Comparison of ENCODE assay signal across 10 cellular contexts in the genomic region with DNA sequence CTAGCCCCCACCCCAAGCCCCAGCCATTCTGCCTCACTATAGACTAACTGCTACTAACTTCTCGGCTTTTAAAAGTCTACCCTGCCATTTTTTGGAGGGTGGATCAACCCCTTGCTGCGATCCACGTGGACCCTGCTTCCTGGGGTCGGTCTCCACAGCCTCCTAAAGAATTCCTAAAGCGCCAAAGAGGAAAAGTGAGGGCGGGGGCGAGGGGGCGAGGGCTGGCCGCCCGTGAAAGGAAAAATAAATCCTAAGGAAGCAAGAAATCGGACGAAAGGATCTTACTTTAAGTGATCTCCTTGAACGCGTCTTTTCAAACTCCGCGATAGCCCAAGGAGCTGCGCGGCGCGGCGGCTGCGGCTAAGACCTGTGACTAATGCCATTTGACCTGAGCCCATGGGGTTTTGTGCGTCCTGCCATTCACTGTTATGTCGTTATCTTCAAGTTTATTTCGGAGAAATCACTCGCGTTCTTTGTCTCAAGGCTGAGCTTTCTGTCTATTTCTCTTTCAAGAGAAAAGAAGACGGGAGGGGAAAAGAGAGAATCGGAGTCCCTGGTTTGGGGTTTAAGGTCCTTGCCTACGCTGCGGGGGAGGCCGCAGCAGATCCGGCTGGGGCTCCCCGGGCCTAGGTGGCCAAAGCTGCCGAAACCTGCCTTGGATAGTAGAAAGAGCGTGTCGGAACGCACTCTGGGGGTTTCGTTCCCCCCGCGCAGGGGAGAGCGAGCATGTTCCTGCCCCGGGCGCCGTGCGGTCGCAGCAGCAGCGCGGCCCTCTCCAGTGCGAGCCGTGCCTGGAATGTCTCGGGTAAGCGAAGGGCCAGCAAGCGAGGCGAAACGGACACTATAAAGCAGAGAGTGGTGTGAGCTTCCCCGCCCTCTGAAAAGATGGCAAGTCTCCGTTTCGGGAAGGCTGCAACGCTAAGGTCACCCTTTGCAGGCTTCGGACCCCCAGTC. TPM values are rescaled to one million over a fixed set of nuclear protein-coding genes. Genes with fewer than 3 reads are reported as not detected.
DNase-seq lines count a peak whose midpoint lies in the region; ATAC-seq, FAIRE-seq and TF ChIP-seq lines count a peak whose summit lies in the region.
"Had no signal": no experiment of that assay in that cellular context is flagged by ENCODE, and none has a peak within 500 bp of the region (broad histone marks: within the 10 kb centered on the region; RNA-seq: fewer than 3 reads in every experiment).

No MANE protein-coding gene starts in this region.

- peaks cover 5% of the 10 kb centered on the region for H3K4me1 Mint-ChIP-seq in CD14-positive monocyte

- CTCF ChIA-PET in HepG2 (lab: Yijun Ruan, JAX; ENCODE audit: low intra/inter-chr PET ratio, low total read pairs), result no interaction called here

- WGBS in HepG2 (ENCODE audit: low lambda C conversion rate), result 45% methylated on average over 35 of the region's 61 CpGs
- 6 to 10% methylated on average over 2 to 60 of the region's 61 CpGs for WGBS in transverse colon (ENCODE audit: low coverage in 1 of 2), 2 donors

- peak; percentile 30 for DNase-seq in stimulated activated CD4-positive, alpha-beta T cell treated with anti-CD3 and anti-CD28 coated beads, Interleukin-15, amount 100 ng/mL, for 24 hours
- DNase-seq in stimulated activated CD4-positive, alpha-beta T cell treated with anti-CD3 and anti-CD28 coated beads, Interleukin-1b, Interleukin-23, amount 100 ng/mL, for 48 hours, result no peak
- DNase-seq in brain microvascular endothelial cell (peak; percentile 12), HepG2 (ENCODE audit: low spot score) (no peak), vagina (ENCODE audit: extremely low spot score in 2 of 2) (no peak), transverse colon (no peak), CD14-positive monocyte (ENCODE audit: low spot score) (no peak)
- DNase-seq: NCI-H2029 treated with DMSO at 0.1 percent for 48 hours had no signal

- no peaks in the 10 kb centered on the region for H3K79me2 ChIP-seq in HepG2 (ENCODE audit: insufficient read depth, low read length)

- H3K36me3 Mint-ChIP-seq in CD14-positive monocyte, result peaks cover 0 to 3% of the 10 kb centered on the region in 2 donors

- no peak for TF ChIP-seq EP300 in HepG2 (IDR thresholded peaks at IDR 0.05; ENCODE audit: low read depth in 2 of 2, low read length in 2 of 2)
- no peak for TF ChIP-seq EP300 in HepG2 (CRISPR knock-in tag; IDR thresholded peaks at IDR 0.05; ENCODE audit: borderline replicate concordance)
- TF ChIP-seq EP300 in transverse colon (IDR thresholded peaks at IDR 0.05; ENCODE audit: low read depth), result no peak

- no peak overlapping the region for H3K4me2 ChIP-seq in HepG2 (ENCODE audit: low read depth, low read length)

- TF ChIP-seq RAD21 in HepG2 (CRISPR knock-in tag; IDR thresholded peaks at IDR 0.05), result no peak

- H3K4me3 ChIP-seq in brain microvascular endothelial cell (ENCODE audit: low read depth, low read length), result peak overlapping the region; percentile 26
- no peak overlapping the region for H3K4me3 ChIP-seq in HepG2 (replicated peaks in 1 of 3; ENCODE audit: insufficient read depth in 1 of 3, low read depth in 2 of 3, low read length in 3 of 3)
- peak overlapping the region; percentile 7 to 14 for H3K4me3 ChIP-seq in vagina
- peak overlapping the region in 2 of 4 donors; percentile 14 to 18 for H3K4me3 ChIP-seq in transverse colon

- TF ChIP-seq CTCF in brain microvascular endothelial cell (IDR thresholded peaks at IDR 0.05; ENCODE audit: low read depth, low read length, missing control alignments), result no peak
- no peak for TF ChIP-seq CTCF in HepG2 (CRISPR knock-in tag; IDR thresholded peaks at IDR 0.05)
- no peak for TF ChIP-seq CTCF in vagina (IDR thresholded peaks at IDR 0.05)
- no peak for TF ChIP-seq CTCF in transverse colon (IDR thresholded peaks at IDR 0.05)
- no peak for TF ChIP-seq CTCF in CD14-positive monocyte (IDR thresholded peaks at IDR 0.05)

- no peaks in the 10 kb centered on the region for H3K36me3 ChIP-seq in brain microvascular endothelial cell (replicated peaks)
- no peaks in the 10 kb centered on the region for H3K36me3 ChIP-seq in HepG2 (replicated peaks in 1 of 2; ENCODE audit: control insufficient read depth in 1 of 2, insufficient read depth in 2 of 2, low read length in 2 of 2)
- H3K36me3 ChIP-seq in vagina, result no peaks in the 10 kb centered on the region
- no peaks in the 10 kb centered on the region for H3K36me3 ChIP-seq in transverse colon

- H3K27ac Mint-ChIP-seq in CD14-positive monocyte, result no peak overlapping the region

- POLR2A ChIA-PET in HepG2 (lab: Yijun Ruan, JAX), result no interaction called here

- TF ChIP-seq POLR2A in HepG2 (IDR thresholded peaks at IDR 0.05; ENCODE audit: insufficient read depth in 1 of 2, low read depth in 2 of 2, low read length in 2 of 2) (no peak), vagina (IDR thresholded peaks at IDR 0.05) (no peak), transverse colon (IDR thresholded peaks at IDR 0.05) (no peak)

- intact Hi-C loops in HepG2 (cut with micrococcal nuclease; ENCODE audit: unreplicated experiment) (no loop called here), vagina (cut with DNase I) (no loop called here), transverse colon (cut with DNase I; ENCODE audit: low total_unique reads) (no loop called here), CD14-positive monocyte (cut with micrococcal nuclease) (no loop called here)

- no peaks in the 10 kb centered on the region for H4K20me1 ChIP-seq in HepG2 (ENCODE audit: insufficient read depth, low read length)

- no TSS peak for BruUV-seq in HepG2 (replicated peaks; lab: Mats Ljungman, UMichigan)

- peak; percentile 46; the same call in 2 of the 3 replicates for ATAC-seq in HepG2
- ATAC-seq in GM19455 (IDR thresholded peaks at IDR 0.05; ENCODE audit: unreplicated experiment), result no peak

- no peak for FAIRE-seq in HepG2 (lab: Jason Lieb, UNC)

- no peak overlapping the region for H2AFZ ChIP-seq in HepG2 (ENCODE audit: low read length)

- peaks cover 0 to 36% (median 24%) of the 10 kb centered on the region in 7 donors for H3K9me3 Mint-ChIP-seq in CD14-positive monocyte

- H3K27me3 Mint-ChIP-seq in CD14-positive monocyte (ENCODE audit: low read depth in 3 of 3), result peaks cover 83 to 99% (median 89%) of the 10 kb centered on the region in 3 donors

- H3K9ac ChIP-seq in HepG2 (ENCODE audit: insufficient read depth, low read depth, low read length), result no peak overlapping the region

- in situ Hi-C loops in brain microvascular endothelial cell (cut with HindIII; ENCODE audit: low pct_ligation_motif_present, low sequenced_read_pairs), result no loop called here
- in situ Hi-C loops in HepG2 (cut with HindIII; ENCODE audit: extremely low pct_ligation_motif_present, low pct_unique_long_range_greater_than_20kb), result no loop called here
- in situ Hi-C loops in transverse colon (cut with MboI; ENCODE audit: low pct_ligation_motif_present in 1 of 4, low pct_unique_long_range_greater_than_20kb in 1 of 4, low sequenced_read_pairs in 3 of 4), result no loop called here

- H3K27me3 ChIP-seq in brain microvascular endothelial cell (replicated peaks) (peaks cover 73% of the 10 kb centered on the region), HepG2 (ENCODE audit: control insufficient read depth in 1 of 2, insufficient read depth in 2 of 2, low read length in 2 of 2) (peaks cover 8 to 67% of the 10 kb centered on the region in 2 experiments), vagina (peaks cover 35% of the 10 kb centered on the region), transverse colon (peaks cover 99% of the 10 kb centered on the region)

- H3K4me3 Mint-ChIP-seq in CD14-positive monocyte, result peak overlapping the region in 1 of 2 donors; percentile 72

- H3K4me1 ChIP-seq in HepG2 (ENCODE audit: insufficient read depth, low read length) (no peaks in the 10 kb centered on the region), vagina (peaks cover 16% of the 10 kb centered on the region), transverse colon (peaks cover 7 to 17% (median 12%) of the 10 kb centered on the region in 4 donors)

- H3K9me3 ChIP-seq in HepG2 (ENCODE audit: low read length) (no peaks in the 10 kb centered on the region), vagina (no peaks in the 10 kb centered on the region), transverse colon (no peaks in the 10 kb centered on the region)

- H3K27ac ChIP-seq in brain microvascular endothelial cell (no peak overlapping the region), HepG2 (ENCODE audit: extremely low read length, insufficient read depth, low read length) (no peak overlapping the region), vagina (no peak overlapping the region), transverse colon (no peak overlapping the region)

RNA-seq across cellular contexts. Expression of a gene that starts 2.8 kb away (rescaled TPM):
- total RNA-seq in HepG2 (2016; rRNA removed; fragmentation: Illumina TruSeq; extraction: Trizol) (not detected in 2 replicates), vagina (not detected), transverse colon (not detected)
- not detected in 2 replicates for total RNA-seq in HepG2 (2016; cell fraction: cytosol; rRNA removed; fragmentation: Illumina TruSeq; extraction: Trizol; ENCODE audit: low read depth)
- total RNA-seq in HepG2 (2016; cell fraction: insoluble cytoplasmic fraction; rRNA removed; fragmentation: Illumina TruSeq; extraction: Trizol), result not detected in 2 replicates
- total RNA-seq in HepG2 (2016; cell fraction: membrane; rRNA removed; fragmentation: Illumina TruSeq; extraction: Trizol), result not detected in 2 replicates
- total RNA-seq in HepG2 (2016; cell fraction: nucleus; rRNA removed; fragmentation: Illumina TruSeq; extraction: Trizol), result not detected in 2 replicates
- polyA plus RNA-seq in HepG2 (2011; rRNA removed) (not detected in 2 replicates), CD14-positive monocyte (not detected)
- polyA plus RNA-seq in HepG2 (2011; cell fraction: cytosol; rRNA removed), result not detected in 2 replicates
- polyA plus RNA-seq in HepG2 (2011; cell fraction: nucleus; rRNA removed), result not detected in 2 replicates
- not detected in 2 replicates for polyA plus RNA-seq in HepG2 (2012)
- polyA plus RNA-seq in HepG2 (2016; cell fraction: cytosol; fragmentation: Illumina TruSeq; extraction: Trizol; ENCODE audit: low read depth), result not detected in 2 replicates
- not detected in 2 replicates for polyA plus RNA-seq in HepG2 (2016; cell fraction: insoluble cytoplasmic fraction; fragmentation: Illumina TruSeq; extraction: Trizol; ENCODE audit: low read depth)
- not detected in 2 replicates for polyA plus RNA-seq in HepG2 (2016; cell fraction: membrane; fragmentation: Illumina TruSeq; extraction: Trizol; ENCODE audit: low read depth)
- polyA plus RNA-seq in HepG2 (2016; cell fraction: nucleus; fragmentation: Illumina TruSeq; extraction: Trizol; ENCODE audit: insufficient read depth, low read depth), result not detected in 2 replicates
- not detected in 2 replicates for polyA minus RNA-seq in HepG2 (2011; rRNA and poly(A)+ RNA removed; ENCODE audit: low replicate concordance)
- polyA minus RNA-seq in HepG2 (2011; cell fraction: cytosol; rRNA and poly(A)+ RNA removed), result not detected in 2 replicates
- polyA minus RNA-seq in HepG2 (2011; cell fraction: nucleus; rRNA and poly(A)+ RNA removed), result not detected in 2 replicates
- total RNA-seq: dermis microvascular lymphatic vessel endothelial cell had no signal

Comparison
In these comparisons a context has a peak if more than half of its experiments do, and no peak if none do; other contexts are left out.
1. DNase-seq: peak in stimulated activated CD4-positive, alpha-beta T cell treated with anti-CD3 and anti-CD28 coated beads, Interleukin-15, amount 100 ng/mL, for 24 hours (single experiment) and brain microvascular endothelial cell (single experiment); none in stimulated activated CD4-positive, alpha-beta T cell treated with anti-CD3 and anti-CD28 coated beads, Interleukin-1b, Interleukin-23, amount 100 ng/mL, for 48 hours (single experiment), HepG2 (single experiment), vagina (0 of 2), transverse colon (single experiment) and CD14-positive monocyte (single experiment).
2. H3K4me3 ChIP-seq: peak in brain microvascular endothelial cell (single experiment) and vagina (2 of 2); none in HepG2 (0 of 3).